In genomic region chr11:123054301-123055065, GRCh38 we compare ENCODE assay signal across 8 cellular contexts. TPM values are rescaled to one million over a fixed set of nuclear protein-coding genes. Genes with fewer than 3 reads are reported as not detected.
DNase-seq lines count a peak whose midpoint lies in the region; ATAC-seq, FAIRE-seq and TF ChIP-seq lines count a peak whose summit lies in the region.

No MANE protein-coding gene starts in this region.

- no peak overlapping the region for H3K9ac ChIP-seq in HepG2 (ENCODE audit: insufficient read depth, low read depth, low read length)

- intact Hi-C loops in HepG2 (cut with micrococcal nuclease; ENCODE audit: unreplicated experiment) (loop anchor here (1.0 kb wide), 1 partner anchor 191 kb away; no protein-coding TSS in a partner anchor), upper lobe of right lung (cut with DNase I) (no loop called here)

- H3K9me3 ChIP-seq in HepG2 (ENCODE audit: low read length) = no peaks in the 10 kb centered on the region
- H3K9me3 ChIP-seq in upper lobe of right lung = no peaks in the 10 kb centered on the region

- ATAC-seq in HG02642 (IDR thresholded peaks at IDR 0.05; ENCODE audit: poor library complexity, unreplicated experiment) = peak; percentile 71
- ATAC-seq in HepG2 = peak; percentile 75
- ATAC-seq in upper lobe of right lung = peak; percentile 95

- no peak overlapping the region for H3K4me3 ChIP-seq in HepG2 (replicated peaks in 1 of 3; ENCODE audit: insufficient read depth in 1 of 3, low read depth in 2 of 3, low read length in 3 of 3)
- no peak overlapping the region for H3K4me3 ChIP-seq in upper lobe of right lung

- POLR2A ChIA-PET in HepG2 (lab: Yijun Ruan, JAX) = interaction anchor here (0.7 to 3.7 kb wide), 3 partner anchors 8 to 420 kb away, joined by 3 to 38 read pairs (median 3); partner anchors contain the start of gene HSPA8

- no peak overlapping the region for H2AFZ ChIP-seq in HepG2 (ENCODE audit: low read length)

- H3K27ac ChIP-seq in HepG2 (ENCODE audit: extremely low read length, insufficient read depth, low read length) (no peak overlapping the region), upper lobe of right lung (no peak overlapping the region)

- BruUV-seq in HepG2 (replicated peaks; lab: Mats Ljungman, UMichigan) = no TSS peak

- peak; percentile 68 for DNase-seq in AG08396 (ENCODE audit: low spot score)
- peak; percentile 63 for DNase-seq in GM13977 (ENCODE audit: low spot score)
- peak; percentile 80 for DNase-seq in NCI-H1092 (lab: John Stamatoyannopoulos, UW)
- peak; percentile 94 for DNase-seq in cerebellar cortex (ENCODE audit: low spot score)
- DNase-seq in HepG2 (ENCODE audit: low spot score) = peak; percentile 70
- no peak for DNase-seq in upper lobe of right lung

- WGBS in HepG2 (ENCODE audit: low lambda C conversion rate) = 49% methylated on average over 11 of the region's 11 CpGs

- no peak overlapping the region for H3K4me2 ChIP-seq in HepG2 (ENCODE audit: low read depth, low read length)

- peaks cover 11% of the 10 kb centered on the region for H3K79me2 ChIP-seq in HepG2 (ENCODE audit: insufficient read depth, low read length)

- TF ChIP-seq POLR2A in Raji (IDR thresholded peaks at IDR 0.05; ENCODE audit: insufficient read depth, low read depth, low read length) (peak; percentile 33; the same call in 1 of the 2 replicates), HepG2 (IDR thresholded peaks at IDR 0.05; ENCODE audit: insufficient read depth in 1 of 2, low read depth in 2 of 2, low read length in 2 of 2) (peak in 1 of 2 experiments; percentile 29; a peak in 2 of 4 replicates)

- CTCF ChIA-PET in HepG2 (lab: Yijun Ruan, JAX; ENCODE audit: low intra/inter-chr PET ratio, low total read pairs) = interaction anchor here (1.4 kb wide), 1 partner anchor 191 kb away, joined by 3 read pairs; no protein-coding TSS in a partner anchor

- TF ChIP-seq EP300 in HepG2 (IDR thresholded peaks at IDR 0.05; ENCODE audit: low read depth in 2 of 2, low read length in 2 of 2) (no peak), HepG2 (CRISPR knock-in tag; IDR thresholded peaks at IDR 0.05; ENCODE audit: borderline replicate concordance) (no peak)

- H3K27me3 ChIP-seq in HepG2 (ENCODE audit: control insufficient read depth in 1 of 2, insufficient read depth in 2 of 2, low read length in 2 of 2) (no peaks in the 10 kb centered on the region), upper lobe of right lung (no peaks in the 10 kb centered on the region)

- H4K20me1 ChIP-seq in HepG2 (ENCODE audit: insufficient read depth, low read length) = peaks cover 48% of the 10 kb centered on the region

- in situ Hi-C loops in GM13977 (cut with MboI; ENCODE audit: low pct_unique_long_range_greater_than_20kb, low sequenced_read_pairs, unreplicated experiment) = no loop called here
- in situ Hi-C loops in HepG2 (cut with HindIII; ENCODE audit: extremely low pct_ligation_motif_present, low pct_unique_long_range_greater_than_20kb) = no loop called here

- H3K4me1 ChIP-seq in HepG2 (ENCODE audit: insufficient read depth, low read length) = peaks cover 20% of the 10 kb centered on the region
- peaks cover 24% of the 10 kb centered on the region for H3K4me1 ChIP-seq in upper lobe of right lung

- peaks cover 15 to 35% of the 10 kb centered on the region in 2 experiments for H3K36me3 ChIP-seq in HepG2 (replicated peaks in 1 of 2; ENCODE audit: control insufficient read depth in 1 of 2, insufficient read depth in 2 of 2, low read length in 2 of 2)
- H3K36me3 ChIP-seq in upper lobe of right lung = peaks cover 64% of the 10 kb centered on the region

- TF ChIP-seq RAD21 in HepG2 (CRISPR knock-in tag; IDR thresholded peaks at IDR 0.05) = no peak

- peak; percentile 55 for TF ChIP-seq CTCF in GM13977 (IDR thresholded peaks at IDR 0.05; ENCODE audit: extremely low read depth, insufficient read depth, missing control alignments)
- TF ChIP-seq CTCF in HepG2 (CRISPR knock-in tag; IDR thresholded peaks at IDR 0.05) = peak; percentile 71
- TF ChIP-seq CTCF in upper lobe of right lung (IDR thresholded peaks at IDR 0.05) = peak; percentile 74

- peak; percentile 80 for FAIRE-seq in HepG2 (lab: Jason Lieb, UNC)

TF ChIP-seq in HepG2, 621 proteins besides CTCF, POLR2A, EP300 and RAD21 (continues in another document):
- TF ChIP-seq ZNF724P (CRISPR knock-in tag; IDR thresholded peaks at IDR 0.05; ENCODE audit: borderline replicate concordance) = no peak
- TF ChIP-seq KAT7 (CRISPR knock-in tag; IDR thresholded peaks at IDR 0.05; ENCODE audit: borderline replicate concordance) = no peak
- TF ChIP-seq ZNF567 (CRISPR knock-in tag; IDR thresholded peaks at IDR 0.05; ENCODE audit: borderline replicate concordance) = no peak
- TF ChIP-seq WIZ (CRISPR knock-in tag; IDR thresholded peaks at IDR 0.05) = no peak
- TF ChIP-seq POLR2G (IDR thresholded peaks at IDR 0.05; ENCODE audit: low read depth, low read length) = peak; percentile 57; the same call in 1 of the 2 replicates
- TF ChIP-seq REL (CRISPR knock-in tag; conservative IDR thresholded peaks at IDR 0.05) = no peak
- TF ChIP-seq ZNF512 (CRISPR knock-in tag; IDR thresholded peaks at IDR 0.05) = no peak
- TF ChIP-seq HBP1 (CRISPR knock-in tag; IDR thresholded peaks at IDR 0.05; ENCODE audit: low read depth) = no peak
- peak; percentile 83; the same call in 1 of the 2 replicates for TF ChIP-seq POLR2AphosphoS2 (IDR thresholded peaks at IDR 0.05; ENCODE audit: low read depth, low read length)
- TF ChIP-seq STAG1 (CRISPR knock-in tag; IDR thresholded peaks at IDR 0.05) = peak; percentile 38
- TF ChIP-seq ZKSCAN1 (IDR thresholded peaks at IDR 0.05; ENCODE audit: low read length) = no peak
- TF ChIP-seq RBM22 (optimal IDR thresholded peaks at IDR 0.05; ENCODE audit: low read length) = peak; percentile 89
- TF ChIP-seq SMARCC2 (IDR thresholded peaks at IDR 0.05) = no peak
- 0 out of 2 replicates have a peak, but pooled peaks have one; percentile 37 for TF ChIP-seq ARNT2 (CRISPR knock-in tag; IDR thresholded peaks at IDR 0.05; ENCODE audit: low read depth)
- TF ChIP-seq BRD4 (CRISPR knock-in tag; IDR thresholded peaks at IDR 0.05) = no peak
- no peak for TF ChIP-seq NR2F6 (IDR thresholded peaks at IDR 0.05)
- no peak for TF ChIP-seq NR2F6 (CRISPR knock-in tag; IDR thresholded peaks at IDR 0.05)

RNA-seq across cellular contexts. Expression of gene HSPA8, which starts 7.5 kb away (rescaled TPM):
- total RNA-seq in HepG2 (2016; rRNA removed; fragmentation: Illumina TruSeq; extraction: Trizol) = 2,151 and 3,620 TPM in 2 replicates
- 366 and 430 TPM in 2 replicates for total RNA-seq in HepG2 (2016; cell fraction: cytosol; rRNA removed; fragmentation: Illumina TruSeq; extraction: Trizol; ENCODE audit: low read depth)
- total RNA-seq in HepG2 (2016; cell fraction: insoluble cytoplasmic fraction; rRNA removed; fragmentation: Illumina TruSeq; extraction: Trizol) = 2,108 and 3,479 TPM in 2 replicates
- total RNA-seq in HepG2 (2016; cell fraction: membrane; rRNA removed; fragmentation: Illumina TruSeq; extraction: Trizol) = 740 and 955 TPM in 2 replicates
- 1,052 and 1,130 TPM in 2 replicates for total RNA-seq in HepG2 (2016; cell fraction: nucleus; rRNA removed; fragmentation: Illumina TruSeq; extraction: Trizol)
- polyA plus RNA-seq in HepG2 (2011; rRNA removed) = 861 and 936 TPM in 2 replicates
- polyA plus RNA-seq in HepG2 (2011; cell fraction: cytosol; rRNA removed) = 673 and 943 TPM in 2 replicates
- 372 and 521 TPM in 2 replicates for polyA plus RNA-seq in HepG2 (2011; cell fraction: nucleus; rRNA removed)
- polyA plus RNA-seq in HepG2 (2012) = 489 and 1,055 TPM in 2 replicates
- polyA plus RNA-seq in HepG2 (2016; cell fraction: cytosol; fragmentation: Illumina TruSeq; extraction: Trizol; ENCODE audit: low read depth) = 213 and 256 TPM in 2 replicates
- polyA plus RNA-seq in HepG2 (2016; cell fraction: insoluble cytoplasmic fraction; fragmentation: Illumina TruSeq; extraction: Trizol; ENCODE audit: low read depth) = 2,308 and 2,340 TPM in 2 replicates
- 393 and 523 TPM in 2 replicates for polyA plus RNA-seq in HepG2 (2016; cell fraction: membrane; fragmentation: Illumina TruSeq; extraction: Trizol; ENCODE audit: low read depth)
- polyA plus RNA-seq in HepG2 (2016; cell fraction: nucleus; fragmentation: Illumina TruSeq; extraction: Trizol; ENCODE audit: insufficient read depth, low read depth) = 951 and 981 TPM in 2 replicates
- polyA minus RNA-seq in HepG2 (2011; rRNA and poly(A)+ RNA removed; ENCODE audit: low replicate concordance) = 1,530 and 5,645 TPM in 2 replicates
- 512 and 637 TPM in 2 replicates for polyA minus RNA-seq in HepG2 (2011; cell fraction: cytosol; rRNA and poly(A)+ RNA removed)
- polyA minus RNA-seq in HepG2 (2011; cell fraction: nucleus; rRNA and poly(A)+ RNA removed) = 410 and 759 TPM in 2 replicates
- total RNA-seq in upper lobe of right lung = 840 TPM
